20 cellular contexts compared by ENCODE assay signal in the genomic region with DNA sequence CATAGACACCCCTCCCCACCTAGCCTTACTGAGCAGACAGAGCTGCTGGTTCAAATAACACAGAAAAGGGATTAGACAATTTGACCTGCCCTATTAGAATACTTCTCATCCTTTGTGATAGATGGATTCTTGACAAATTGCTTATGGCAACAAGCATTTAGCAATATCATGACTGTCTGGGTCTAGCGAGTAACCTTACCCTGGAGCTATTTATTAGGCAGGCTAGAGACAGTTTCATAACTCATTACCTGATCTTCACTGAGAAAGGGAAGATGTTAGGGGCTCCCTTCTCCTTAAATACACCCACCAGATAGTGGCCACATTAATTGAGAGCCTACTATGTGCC.
"Had no signal": no experiment of that assay in that cellular context is flagged by ENCODE, and none has a peak within 500 bp of the region (broad histone marks: within the 10 kb centered on the region; RNA-seq: fewer than 3 reads in every experiment).

No MANE protein-coding gene starts in this region.

- H3K27ac ChIP-seq: gastrocnemius medialis, tibial artery had no signal

- H3K9me3 ChIP-seq: gastrocnemius medialis had no signal

- H3K4me2 ChIP-seq: smooth muscle cell had no signal

- H3K4me3 ChIP-seq: gastrocnemius medialis, smooth muscle cell, tibial artery had no signal

- DNase-seq: activated CD4-positive, alpha-beta T cell treated with anti-CD3 and anti-CD28 coated beads, Interleukin-2, amount 10 ng/mL, durations not matched to agents 24 days and 14 days; activated CD8-positive, alpha-beta memory T cell treated with anti-CD3 and anti-CD28 coated beads, Interleukin-2, amount 50 U/mL, for 4 hours; activated CD8-positive, alpha-beta T cell treated with anti-CD3 and anti-CD28 coated beads, Interleukin-2, amount 10 ng/mL, durations not matched to agents 7 days and 5 days; activated effector memory CD4-positive, alpha-beta T cell treated with Interleukin-2 at 50 U/mL for 16 hours; activated naive CD4-positive, alpha-beta T cell treated with anti-CD3 and anti-CD28 coated beads, Interleukin-2, amount 10 ng/mL, durations not matched to agents 7 days and 5 days; activated naive CD8-positive, alpha-beta T cell treated with anti-CD3 and anti-CD28 coated beads, Interleukin-2, amount 50 U/mL, for 24 hours; activated T-cell treated with anti-CD3 and anti-CD28 coated beads, Interleukin-2, amount 50 U/mL, for 48 hours; aorta; cerebellar nuclear complex; effector memory CD4-positive, alpha-beta T cell; gastrocnemius medialis; midbrain; nucleus accumbens; stimulated activated CD4-positive, alpha-beta T cell treated with anti-CD3 and anti-CD28 coated beads, Interleukin-4, amount 100 ng/mL, for 4 hours; T-helper 1 cell; T-helper 9 cell; tibial artery had no signal

- ATAC-seq: activated CD8-positive, alpha-beta T cell treated with anti-CD3 and anti-CD28 coated beads, Interleukin-2, amount 10 ng/mL, durations not matched to agents 7 days and 5 days; activated naive CD8-positive, alpha-beta T cell treated with anti-CD3 and anti-CD28 coated beads, Interleukin-2, amount 50 U/mL, for 24 hours; gastrocnemius medialis; sciatic nerve; stimulated activated memory B cell treated with anti-CD40 and anti-IgM and Interleukin-4, amounts not matched to agents 10 μg/mL and 1 μg/mL and 100 μg/mL, for 72 hours had no signal

- H3K36me3 ChIP-seq: gastrocnemius medialis, tibial artery had no signal

- H3K27me3 ChIP-seq: gastrocnemius medialis, tibial artery had no signal

- H3K4me1 ChIP-seq: gastrocnemius medialis had no signal
